In genomic region chr1:20787100-20787774, GRCh38 we compare ENCODE assay signal across 8 cellular contexts. TPM values are rescaled to one million over a fixed set of nuclear protein-coding genes. Genes with fewer than 3 reads are reported as not detected.
DNase-seq lines count a peak whose midpoint lies in the region; ATAC-seq and TF ChIP-seq lines count a peak whose summit lies in the region.

HP1BP3 (minus strand) TSS chr1:20787307; CDS start chr1:20780440, 6,867 bp downstream.

- H3K27me3 ChIP-seq in AG04450 (ENCODE audit: control insufficient read depth, insufficient read depth, low read length) = no peaks in the 10 kb centered on the region

- ATAC-seq in GM18870 (IDR thresholded peaks at IDR 0.05; ENCODE audit: unreplicated experiment) (peak; percentile 26), HG03103 (IDR thresholded peaks at IDR 0.05; ENCODE audit: low read depth, unreplicated experiment) (peak; percentile 39)

- CTCF ChIA-PET in AG04450 (lab: Charles Lee) = interaction anchor here (1.0 to 2.3 kb wide), 2 partner anchors 91 to 408 kb away, joined by 7 to 8 read pairs; no protein-coding TSS in a partner anchor

- peak; percentile 15 for DNase-seq in AG04450 (ENCODE audit: low read depth, low spot score)
- DNase-seq in NCI-H2227 treated with DMSO at 0.1 percent for 48 hours (lab: John Stamatoyannopoulos, UW) = peak; percentile 70
- peak; percentile 80 for DNase-seq in activated CD4-positive, alpha-beta T cell treated with anti-CD3 and anti-CD28 coated beads for 1 hour
- DNase-seq in cerebellum (ENCODE audit: low spot score) = peak; percentile 93
- DNase-seq in kidney glomerular epithelial cell (lab: John Stamatoyannopoulos, UW) = peak; percentile 57
- peak; percentile 61 to 73 for DNase-seq in stimulated activated CD4-positive, alpha-beta T cell treated with anti-CD3 and anti-CD28 coated beads, Interleukin-15, amount 100 ng/mL, for 48 hours (ENCODE audit: low read depth in 2 of 2)

- TF ChIP-seq CTCF in AG04450 (IDR thresholded peaks at IDR 0.05; ENCODE audit: low read depth, low read length) = no peak

- H3K4me3 ChIP-seq in AG04450 (ENCODE audit: low read depth, low read length) = peak within 1 kb of the TSS; percentile 94

- H3K9me3 ChIP-seq in AG04450 (ENCODE audit: control insufficient read depth, insufficient read depth, low read length) = no peaks in the 10 kb centered on the region

- peak within 1 kb of the TSS; percentile 97 for H3K27ac ChIP-seq in AG04450 (ENCODE audit: low read depth, low read length)

- POLR2A ChIA-PET in AG04450 (lab: Yijun Ruan, JAX) = interaction anchor here (0.5 to 2.4 kb wide), 24 partner anchors 10 to 408 kb away, joined by 3 to 9 read pairs (median 4); partner anchors contain the start of genes KIF17 and SH2D5

RNA-seq across cellular contexts. Expression of gene HP1BP3, which starts in this region (rescaled TPM):
- 141 and 203 TPM in 2 replicates for polyA plus RNA-seq in AG04450 (2011; rRNA removed)
- 94.1 and 123 TPM in 2 replicates for polyA minus RNA-seq in AG04450 (2011; rRNA and poly(A)+ RNA removed)
- total RNA-seq in cerebellum = 308 TPM

Comparison
In these comparisons a context has a peak if more than half of its experiments do, and no peak if none do; other contexts are left out.
1. Peak in every context shown above with its lines: DNase-seq, ATAC-seq, H3K4me3 ChIP-seq and H3K27ac ChIP-seq.
2. DNase-seq: peak in every context shown above with its lines; median percentile 93 in cerebellum; 80 in activated CD4-positive, alpha-beta T cell treated with anti-CD3 and anti-CD28 coated beads for 1 hour; 70 in NCI-H2227 treated with DMSO at 0.1 percent for 48 hours; 67 in stimulated activated CD4-positive, alpha-beta T cell treated with anti-CD3 and anti-CD28 coated beads, Interleukin-15, amount 100 ng/mL, for 48 hours; 57 in kidney glomerular epithelial cell; 15 in AG04450.